In the genomic region with DNA sequence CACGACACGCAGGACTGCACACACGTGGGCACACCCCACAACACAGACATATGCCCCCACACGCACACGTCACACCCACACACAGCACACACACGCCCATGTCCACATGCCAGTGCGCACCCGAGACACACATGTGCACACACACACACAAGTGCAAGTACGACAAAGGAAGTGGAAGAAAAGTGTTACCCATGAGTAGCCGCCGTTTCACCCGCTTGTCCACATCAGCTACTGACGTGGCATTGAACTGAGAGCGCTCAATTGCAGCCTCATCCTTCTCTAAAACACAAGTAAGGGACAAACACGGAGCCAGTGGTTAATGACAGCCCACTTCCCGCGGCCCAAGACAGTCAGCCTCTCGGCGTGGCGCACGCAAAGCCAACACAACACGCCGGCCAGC, we compare ENCODE assay signal across 30 cellular contexts.
"Had no signal": no experiment of that assay in that cellular context is flagged by ENCODE, and none has a peak within 500 bp of the region (broad histone marks: within the 10 kb centered on the region; RNA-seq: fewer than 3 reads in every experiment).

No MANE protein-coding gene starts in this region.

- DNase-seq: hippocampal formation; kidney; left colon; left lung; lower lobe of right lung; mammary epithelial cell; mesendoderm; naive B cell; ovary; stimulated activated CD4-positive, alpha-beta T cell treated with anti-CD3 and anti-CD28 coated beads, Interleukin-12 subunit alpha, Interleukin-12 subunit beta, amount 100 ng/mL, for 4 hours; stimulated activated CD4-positive, alpha-beta T cell treated with anti-CD3 and anti-CD28 coated beads, Interleukin-15, amount 100 ng/mL, for 24 hours; stimulated activated CD4-positive, alpha-beta T cell treated with anti-CD3 and anti-CD28 coated beads, Interleukin-2, amount 100 ng/mL, for 24 hours; stimulated activated CD4-positive, alpha-beta T cell treated with anti-CD3 and anti-CD28 coated beads, Interleukin-4, amount 100 ng/mL, for 1 hour; stimulated activated naive CD4-positive, alpha-beta T cell; tibial artery; trophoblast cell; upper lobe of right lung had no signal

- H3K36me3 Mint-ChIP-seq: mesothelial cell of epicardium; naive B cell; stimulated activated effector memory CD8-positive, alpha-beta T cell treated with anti-CD3 and anti-CD28 coated beads, Interleukin-12 subunit alpha, Interleukin-12 subunit beta, amount 100 ng/mL, for 72 hours had no signal

- H3K4me3 Mint-ChIP-seq: mesothelial cell of epicardium; naive B cell; nephron; neural crest cell; stimulated activated effector memory CD8-positive, alpha-beta T cell treated with anti-CD3 and anti-CD28 coated beads, Interleukin-12 subunit alpha, Interleukin-12 subunit beta, amount 100 ng/mL, for 72 hours; stimulated activated naive CD8-positive, alpha-beta T cell treated with anti-CD3 and anti-CD28 coated beads, Interleukin-15, Interleukin-2, amounts not matched to agents 100 ng/mL and 50 ng/mL, for 24 hours had no signal

- FAIRE-seq: islet of Langerhans, kidney, urothelium cell line had no signal

- H3K27ac Mint-ChIP-seq: mesothelial cell of epicardium; progenitor cell of endocrine pancreas; stimulated activated naive CD8-positive, alpha-beta T cell treated with anti-CD3 and anti-CD28 coated beads, Interleukin-15, Interleukin-2, amounts not matched to agents 100 ng/mL and 50 ng/mL, for 24 hours had no signal

- H3K27ac ChIP-seq: left lung, lower lobe of right lung, ovary, right atrium auricular region, skin epidermis, suprapubic skin, thoracic aorta, tibial artery, upper lobe of right lung had no signal

- H3K27me3 ChIP-seq: left lung, ovary, right atrium auricular region, upper lobe of right lung had no signal

- H3K4me1 Mint-ChIP-seq: neural crest cell had no signal

- H3K9me3 Mint-ChIP-seq: mesothelial cell of epicardium; naive B cell; nephron; neural crest cell; stimulated activated effector memory CD8-positive, alpha-beta T cell treated with anti-CD3 and anti-CD28 coated beads, Interleukin-12 subunit alpha, Interleukin-12 subunit beta, amount 100 ng/mL, for 72 hours; stimulated activated naive CD8-positive, alpha-beta T cell treated with anti-CD3 and anti-CD28 coated beads, Interleukin-15, Interleukin-2, amounts not matched to agents 100 ng/mL and 50 ng/mL, for 24 hours had no signal

- H3K9me3 ChIP-seq: left lung, lower lobe of right lung, ovary, right atrium auricular region, suprapubic skin, thoracic aorta, tibial artery, upper lobe of right lung had no signal

- H3K4me1 ChIP-seq: left lung, lower lobe of right lung, suprapubic skin had no signal

- H3K36me3 ChIP-seq: left lung, lower lobe of right lung, ovary, right atrium auricular region, suprapubic skin, thoracic aorta, tibial artery, upper lobe of right lung had no signal

- H3K4me3 ChIP-seq: left lung, lower lobe of right lung, ovary, right atrium auricular region, skin epidermis, suprapubic skin, thoracic aorta, tibial artery, upper lobe of right lung had no signal

- ATAC-seq: left colon; left lung; lower lobe of right lung; sciatic nerve; stimulated activated effector memory CD8-positive, alpha-beta T cell treated with anti-CD3 and anti-CD28 coated beads, Interleukin-12 subunit alpha, Interleukin-12 subunit beta, amount 100 ng/mL, for 72 hours; upper lobe of right lung had no signal
